11 cellular contexts compared by ENCODE assay signal in the genomic region with DNA sequence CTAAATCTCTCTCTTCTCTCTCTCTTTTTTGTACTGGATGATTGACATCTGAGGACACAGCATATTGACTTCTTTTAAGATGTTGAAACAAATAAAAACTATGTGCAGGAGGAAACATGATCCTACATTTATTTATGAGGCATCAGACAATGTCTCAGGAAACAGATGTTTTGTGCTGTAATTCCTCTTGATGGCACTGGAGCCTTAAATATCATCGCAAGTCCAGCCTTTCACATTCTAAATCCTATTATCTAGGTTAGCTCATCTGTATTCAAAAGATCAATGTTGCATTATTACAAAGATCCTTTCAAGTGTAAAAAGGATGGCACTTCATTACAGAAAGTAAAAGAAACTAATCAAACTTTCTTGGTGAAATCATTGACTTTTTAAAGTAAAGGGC.
DNase-seq lines count a peak whose midpoint lies in the region; TF ChIP-seq lines count a peak whose summit lies in the region.
"Had no signal": no experiment of that assay in that cellular context is flagged by ENCODE, and none has a peak within 500 bp of the region (broad histone marks: within the 10 kb centered on the region; RNA-seq: fewer than 3 reads in every experiment).

No MANE protein-coding gene starts in this region.

- no peak overlapping the region for H3K4me3 ChIP-seq in WI38 (ENCODE audit: low read depth, low read length)
- H3K4me3 ChIP-seq: transverse colon had no signal

- DNase-seq in DMS 273 (lab: John Stamatoyannopoulos, UW; ENCODE audit: unreplicated experiment) = peak; percentile 74
- DNase-seq in Kasumi-1 (lab: John Stamatoyannopoulos, UW) = peak; percentile 14 to 28
- DNase-seq in left kidney (ENCODE audit: low read depth, low spot score) = peak; percentile 54
- DNase-seq in GM19240 (ENCODE audit: insufficient read length, low spot score) = no peak
- DNase-seq in activated T-cell treated with anti-CD3 and anti-CD28 coated beads for 4 hours = no peak
- DNase-seq in HT-29 (ENCODE audit: low spot score) = no peak
- no peak for DNase-seq in activated CD4-positive, alpha-beta T cell treated with anti-CD3 and anti-CD28 coated beads for 48 hours
- DNase-seq: activated gamma-delta T cell; stimulated activated CD4-positive, alpha-beta T cell treated with anti-CD3 and anti-CD28 coated beads, Interleukin-4, amount 100 ng/mL, for 24 hours; transverse colon had no signal

- peak; percentile 35 for TF ChIP-seq CTCF in WI38 (IDR thresholded peaks at IDR 0.05; ENCODE audit: low read depth, low read length)

Comparison
In these comparisons a context has a peak if more than half of its experiments do, and no peak if none do; other contexts are left out.
1. DNase-seq: peak in DMS 273 (single experiment), Kasumi-1 (2 of 2) and left kidney (single experiment); none in GM19240 (single experiment), activated T-cell treated with anti-CD3 and anti-CD28 coated beads for 4 hours (single experiment), HT-29 (single experiment) and activated CD4-positive, alpha-beta T cell treated with anti-CD3 and anti-CD28 coated beads for 48 hours (single experiment).